8 cellular contexts compared by ENCODE assay signal in genomic region chr22:46070215-46070721, GRCh38.
DNase-seq lines count a peak whose midpoint lies in the region; ATAC-seq, FAIRE-seq and TF ChIP-seq lines count a peak whose summit lies in the region.

No MANE protein-coding gene starts in this region.

- peaks cover 33% of the 10 kb centered on the region for H3K4me1 ChIP-seq in CD8-positive, alpha-beta T cell (ENCODE audit: insufficient read depth, low read length)
- H3K4me1 ChIP-seq in gastroesophageal sphincter: peaks cover 0 to 64% (median 28%) of the 10 kb centered on the region in 3 donors

- H3K36me3 Mint-ChIP-seq in CD8-positive, alpha-beta T cell: peaks cover 2% of the 10 kb centered on the region
- no peaks in the 10 kb centered on the region for H3K36me3 Mint-ChIP-seq in activated CD8-positive, alpha-beta T cell treated with anti-CD3 and anti-CD28 coated beads for 36 hours (ENCODE audit: low read depth)

- H3K27ac Mint-ChIP-seq in CD8-positive, alpha-beta T cell: no peak overlapping the region
- peak overlapping the region; percentile 62 for H3K27ac Mint-ChIP-seq in activated CD8-positive, alpha-beta T cell treated with anti-CD3 and anti-CD28 coated beads for 36 hours

- H3K27me3 Mint-ChIP-seq in CD8-positive, alpha-beta T cell (ENCODE audit: low read depth): no peaks in the 10 kb centered on the region
- H3K27me3 Mint-ChIP-seq in activated CD8-positive, alpha-beta T cell treated with anti-CD3 and anti-CD28 coated beads for 36 hours: peaks cover 7% of the 10 kb centered on the region

- no CpG with 5 or more reads among the region's 44 CpGs for WGBS in gastroesophageal sphincter (ENCODE audit: low coverage in 1 of 2), 2 donors

- H3K9me3 ChIP-seq in CD8-positive, alpha-beta T cell (ENCODE audit: low read length): no peaks in the 10 kb centered on the region
- H3K9me3 ChIP-seq in gastroesophageal sphincter: no peaks in the 10 kb centered on the region

- intact Hi-C loops in CD8-positive, alpha-beta T cell (cut with DNase I, micrococcal nuclease): loop anchor here (1.0 to 5.0 kb wide), 3 partner anchors 12 to 57 kb away; no protein-coding TSS in a partner anchor
- intact Hi-C loops in activated CD8-positive, alpha-beta T cell treated with anti-CD3 and anti-CD28 coated beads for 36 hours (cut with micrococcal nuclease): no loop called here
- intact Hi-C loops in posterior vena cava (cut with DNase I): loop anchor here in 1 of 2 donors (5.0 kb wide), 1 partner anchor 63 kb away; no protein-coding TSS in a partner anchor

- no peak for DNase-seq in CD8-positive, alpha-beta T cell
- DNase-seq in activated CD8-positive, alpha-beta T cell treated with anti-CD3 and anti-CD28 coated beads for 36 hours: peak; percentile 36
- DNase-seq in posterior vena cava (ENCODE audit: low spot score) (peak; percentile 97), HTR-8/SVneo (ENCODE audit: insufficient read length, low spot score) (no peak), AG08395 (ENCODE audit: low spot score) (no peak)

- no peak for TF ChIP-seq POLR2A in gastroesophageal sphincter (IDR thresholded peaks at IDR 0.05)

- TF ChIP-seq CTCF in CD8-positive, alpha-beta T cell (IDR thresholded peaks at IDR 0.05): no peak
- no peak for TF ChIP-seq CTCF in activated CD8-positive, alpha-beta T cell treated with anti-CD3 and anti-CD28 coated beads for 36 hours (IDR thresholded peaks at IDR 0.05)
- TF ChIP-seq CTCF in gastroesophageal sphincter (IDR thresholded peaks at IDR 0.05): no peak

- H3K4me1 Mint-ChIP-seq in CD8-positive, alpha-beta T cell (ENCODE audit: low read depth): peaks cover 39% of the 10 kb centered on the region
- peaks cover 27% of the 10 kb centered on the region for H3K4me1 Mint-ChIP-seq in activated CD8-positive, alpha-beta T cell treated with anti-CD3 and anti-CD28 coated beads for 36 hours (ENCODE audit: low read depth)

- no peaks in the 10 kb centered on the region for H3K36me3 ChIP-seq in CD8-positive, alpha-beta T cell (ENCODE audit: insufficient read depth, low read length)
- H3K36me3 ChIP-seq in gastroesophageal sphincter: no peaks in the 10 kb centered on the region

- CTCF ChIA-PET in CD8-positive, alpha-beta T cell (lab: Charles Lee): interaction anchor here (1.6 to 1.9 kb wide), 3 partner anchors 19 to 64 kb away, joined by 4 to 6 read pairs (median 5); no protein-coding TSS in a partner anchor
- CTCF ChIA-PET in activated CD8-positive, alpha-beta T cell treated with anti-CD3 and anti-CD28 coated beads for 36 hours (lab: Charles Lee): interaction anchor here (0.5 to 2.3 kb wide), 4 partner anchors 13 to 64 kb away, joined by 3 to 7 read pairs (median 4); no protein-coding TSS in a partner anchor

- H3K27ac ChIP-seq in CD8-positive, alpha-beta T cell (ENCODE audit: low read depth, low read length): peak overlapping the region; percentile 35
- H3K27ac ChIP-seq in gastroesophageal sphincter: peak overlapping the region; percentile 98 to 100 (median 99)

- TF ChIP-seq EP300 in gastroesophageal sphincter (IDR thresholded peaks at IDR 0.05): no peak

- no peaks in the 10 kb centered on the region for H3K27me3 ChIP-seq in CD8-positive, alpha-beta T cell (ENCODE audit: insufficient read depth, low read length)
- H3K27me3 ChIP-seq in gastroesophageal sphincter: no peaks in the 10 kb centered on the region

- H3K4me3 ChIP-seq in CD8-positive, alpha-beta T cell (ENCODE audit: low read depth, low read length): peak overlapping the region; percentile 70
- peak overlapping the region; percentile 73 to 91 for H3K4me3 ChIP-seq in gastroesophageal sphincter

- no peaks in the 10 kb centered on the region for H3K9me3 Mint-ChIP-seq in CD8-positive, alpha-beta T cell
- no peaks in the 10 kb centered on the region for H3K9me3 Mint-ChIP-seq in activated CD8-positive, alpha-beta T cell treated with anti-CD3 and anti-CD28 coated beads for 36 hours

- POLR2A ChIA-PET in CD8-positive, alpha-beta T cell (lab: Charles Lee): interaction anchor here (0.9 to 1.6 kb wide), 3 partner anchors 12 to 34 kb away, joined by 3 to 5 read pairs (median 5); no protein-coding TSS in a partner anchor
- POLR2A ChIA-PET in activated CD8-positive, alpha-beta T cell treated with anti-CD3 and anti-CD28 coated beads for 36 hours (lab: Charles Lee): interaction anchor here (0.7 to 2.1 kb wide), 8 partner anchors 9 to 242 kb away, joined by 3 to 14 read pairs (median 3); no protein-coding TSS in a partner anchor

- no peak for FAIRE-seq in HTR-8/SVneo (lab: Jason Lieb, UNC)

- peak overlapping the region; percentile 78 for H3K4me3 Mint-ChIP-seq in CD8-positive, alpha-beta T cell
- peak overlapping the region; percentile 78 for H3K4me3 Mint-ChIP-seq in activated CD8-positive, alpha-beta T cell treated with anti-CD3 and anti-CD28 coated beads for 36 hours

- peak; percentile 7 for ATAC-seq in CD8-positive, alpha-beta T cell
- peak; percentile 8 for ATAC-seq in HG02885 (IDR thresholded peaks at IDR 0.05; ENCODE audit: poor library complexity, unreplicated experiment)
- peak; percentile 36 for ATAC-seq in activated CD8-positive, alpha-beta T cell treated with anti-CD3 and anti-CD28 coated beads for 36 hours
- ATAC-seq in gastroesophageal sphincter: peak; percentile 56
- no peak for ATAC-seq in HG03571 (IDR thresholded peaks at IDR 0.05; ENCODE audit: unreplicated experiment)

Comparison
In these comparisons a context has a peak if more than half of its experiments do, and no peak if none do; other contexts are left out.
1. DNase-seq: peak in activated CD8-positive, alpha-beta T cell treated with anti-CD3 and anti-CD28 coated beads for 36 hours (single experiment) and posterior vena cava (single experiment); none in CD8-positive, alpha-beta T cell (0 of 7), HTR-8/SVneo (single experiment) and AG08395 (single experiment).